ENCODE assay signal across 8 cellular contexts in the genomic region with DNA sequence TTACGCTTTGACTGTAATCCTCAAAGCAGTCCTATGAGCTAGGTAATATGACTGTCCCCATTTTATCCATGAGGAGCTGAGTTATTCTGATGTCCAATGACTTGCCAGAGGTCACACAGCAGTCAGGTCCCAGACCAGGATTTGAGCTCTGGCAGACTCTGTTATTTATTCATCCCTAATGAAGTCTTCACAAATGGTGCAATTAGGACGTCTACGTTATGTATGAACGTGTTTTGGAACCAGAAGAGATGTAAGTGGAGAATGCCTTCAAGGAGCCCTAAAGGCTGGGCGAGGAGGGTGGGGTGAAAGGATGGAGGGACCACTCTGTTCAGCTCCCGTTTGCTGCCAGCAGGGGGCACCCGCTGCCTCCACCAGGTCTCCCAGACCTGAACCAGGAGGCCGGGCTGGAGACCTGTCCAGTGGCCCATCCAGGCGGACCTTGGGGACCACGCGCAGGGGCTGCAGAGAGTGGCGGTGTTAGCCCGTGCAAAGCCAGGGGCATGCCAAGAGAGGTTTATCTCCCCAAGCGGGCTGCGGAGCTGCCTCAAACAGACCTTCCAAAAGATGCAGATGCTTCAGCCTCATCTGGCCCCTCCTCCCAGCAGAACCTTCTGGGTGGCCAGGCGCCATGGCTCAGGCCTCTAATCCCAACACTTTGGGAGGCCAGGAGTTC. TPM values are rescaled to one million over a fixed set of nuclear protein-coding genes. Genes with fewer than 3 reads are reported as not detected.
DNase-seq lines count a peak whose midpoint lies in the region; ATAC-seq and TF ChIP-seq lines count a peak whose summit lies in the region.

No MANE protein-coding gene starts in this region.

- H3K27ac ChIP-seq in caudate nucleus (ENCODE audit: low read depth, low read length) (no peak overlapping the region), left lung (no peak overlapping the region)

- peak; percentile 81 to 95 for TF ChIP-seq CTCF in left lung (IDR thresholded peaks at IDR 0.05)

- H3K36me3 ChIP-seq in left lung, result no peaks in the 10 kb centered on the region

- in situ Hi-C loops in ACHN (cut with HindIII; ENCODE audit: low pct_ligation_motif_present, low pct_unique_long_range_greater_than_20kb, low sequenced_read_pairs), result no loop called here

- intact Hi-C loops in left lung (cut with DNase I), result no loop called here

- DNase-seq in ACHN, result peak; percentile 68
- peak; percentile 39 for DNase-seq in NCI-H2171 treated with DMSO at 0.1 percent for 48 hours (lab: John Stamatoyannopoulos, UW)
- peak; percentile 85 for DNase-seq in activated CD4-positive, CD25-positive, alpha-beta regulatory T cell treated with anti-CD3 and anti-CD28 coated beads, Interleukin-2, amount 50 U/mL, for 72 hours
- peak in 45 of 61 donors; percentile 6 to 65 (median 31) for DNase-seq in caudate nucleus (lab: John Stamatoyannopoulos, UW)
- peak; percentile 81 to 96 for DNase-seq in left lung
- peak; percentile 55 to 73 (median 55) for DNase-seq in stimulated activated CD4-positive, alpha-beta T cell treated with anti-CD3 and anti-CD28 coated beads, TNF-alpha, amount 100 ng/mL, for 24 hours (ENCODE audit: low read depth in 3 of 3)

- ATAC-seq in GM18498 (IDR thresholded peaks at IDR 0.05; ENCODE audit: unreplicated experiment) (peak; percentile 56), left lung (peak; percentile 96), HG02588 (IDR thresholded peaks at IDR 0.05; ENCODE audit: unreplicated experiment) (no peak)

- no peaks in the 10 kb centered on the region for H3K9me3 ChIP-seq in left lung

- no peak overlapping the region for H3K4me3 ChIP-seq in left lung

- H3K4me1 ChIP-seq in left lung, result no peaks in the 10 kb centered on the region

- H3K27me3 ChIP-seq in left lung, result peaks cover 7 to 50% of the 10 kb centered on the region in 2 donors

RNA-seq across cellular contexts. Expression of a gene that starts 15.2 kb away (rescaled TPM):
- total RNA-seq in left lung, result 10 to 100 TPM; 15.3 to 23.3 TPM

RNA-seq across cellular contexts. Expression of a gene that starts 21.5 kb away (rescaled TPM):
- 10 to 100 TPM in 1 of 2 donors, 1 to 10 TPM in 1; 2.5 to 25.8 TPM for total RNA-seq in left lung

RNA-seq across cellular contexts. Expression of a gene that starts 41.8 kb away (rescaled TPM):
- total RNA-seq in left lung, result 1 to 10 TPM in 1 of 2 donors, under 1 TPM in 1; 0.71 to 1.5 TPM

RNA-seq across cellular contexts. Expression of a gene that starts 52.8 kb away (rescaled TPM):
- total RNA-seq in left lung, result 10 to 100 TPM; 26.1 to 33.0 TPM

Comparison
In these comparisons a context has a peak if more than half of its experiments do, and no peak if none do; other contexts are left out.
1. DNase-seq: peak in every context shown above with its lines; median percentile 88 in left lung; 85 in activated CD4-positive, CD25-positive, alpha-beta regulatory T cell treated with anti-CD3 and anti-CD28 coated beads, Interleukin-2, amount 50 U/mL, for 72 hours; 68 in ACHN; 55 in stimulated activated CD4-positive, alpha-beta T cell treated with anti-CD3 and anti-CD28 coated beads, TNF-alpha, amount 100 ng/mL, for 24 hours; 39 in NCI-H2171 treated with DMSO at 0.1 percent for 48 hours; 31 in caudate nucleus.